8 cellular contexts compared by ENCODE assay signal in the genomic region with DNA sequence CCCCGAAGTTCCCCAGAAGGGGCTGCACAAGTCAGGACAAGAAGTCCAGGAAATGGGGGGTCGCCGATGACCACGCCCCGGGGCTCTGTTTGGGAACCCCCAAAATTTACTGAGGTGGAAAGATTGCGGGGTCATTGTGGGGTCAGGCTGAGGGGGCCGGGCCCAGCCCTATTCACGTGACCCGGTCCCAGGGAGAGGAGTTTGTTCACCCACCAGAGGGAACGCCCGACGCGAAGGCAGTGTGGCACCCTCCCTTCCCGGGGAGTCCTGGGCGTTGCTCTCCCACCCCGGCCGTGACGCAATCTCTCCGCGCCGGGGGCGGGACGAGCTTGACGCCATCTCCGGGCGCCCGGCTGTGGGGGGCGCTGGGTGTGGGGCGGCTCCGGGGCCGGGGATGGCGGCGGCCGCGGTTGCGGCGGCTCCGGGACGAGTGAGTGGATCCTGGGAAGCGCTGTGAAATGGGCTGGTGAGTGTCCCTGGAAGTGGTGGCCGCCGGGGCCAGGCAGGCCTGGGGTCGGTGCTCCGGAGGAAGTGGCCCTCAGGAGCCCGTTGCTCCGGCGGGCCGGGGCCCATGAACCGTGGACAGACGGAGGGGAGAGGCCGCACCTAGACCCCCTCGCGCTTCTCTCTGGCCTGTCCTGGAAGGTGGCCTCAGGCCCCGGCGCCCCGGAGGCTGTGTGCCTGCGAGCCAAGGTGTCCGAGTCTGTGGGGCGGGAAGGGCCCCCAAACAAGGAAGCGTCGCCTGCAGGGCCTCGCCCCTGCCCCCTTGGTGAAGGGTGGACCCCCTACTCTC. TPM values are rescaled to one million over a fixed set of nuclear protein-coding genes. Genes with fewer than 3 reads are reported as not detected.
A peak's percentile ranks its signal among the peaks of the same experiment; 100 is the strongest.
DNase-seq lines count a peak whose midpoint lies in the region; ATAC-seq and TF ChIP-seq lines count a peak whose summit lies in the region.

A gene with protein sequence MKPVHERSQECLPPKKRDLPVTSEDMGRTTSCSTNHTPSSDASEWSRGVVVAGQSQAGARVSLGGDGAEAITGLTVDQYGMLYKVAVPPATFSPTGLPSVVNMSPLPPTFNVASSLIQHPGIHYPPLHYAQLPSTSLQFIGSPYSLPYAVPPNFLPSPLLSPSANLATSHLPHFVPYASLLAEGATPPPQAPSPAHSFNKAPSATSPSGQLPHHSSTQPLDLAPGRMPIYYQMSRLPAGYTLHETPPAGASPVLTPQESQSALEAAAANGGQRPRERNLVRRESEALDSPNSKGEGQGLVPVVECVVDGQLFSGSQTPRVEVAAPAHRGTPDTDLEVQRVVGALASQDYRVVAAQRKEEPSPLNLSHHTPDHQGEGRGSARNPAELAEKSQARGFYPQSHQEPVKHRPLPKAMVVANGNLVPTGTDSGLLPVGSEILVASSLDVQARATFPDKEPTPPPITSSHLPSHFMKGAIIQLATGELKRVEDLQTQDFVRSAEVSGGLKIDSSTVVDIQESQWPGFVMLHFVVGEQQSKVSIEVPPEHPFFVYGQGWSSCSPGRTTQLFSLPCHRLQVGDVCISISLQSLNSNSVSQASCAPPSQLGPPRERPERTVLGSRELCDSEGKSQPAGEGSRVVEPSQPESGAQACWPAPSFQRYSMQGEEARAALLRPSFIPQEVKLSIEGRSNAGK (plus strand): TSS at position 338 of the 793 bp plus-strand sequence. CDS start 3,765 bp downstream, outside the sequence.

- H3K27ac ChIP-seq in IMR-90 (ENCODE audit: insufficient read depth, low read length), result peak within 1 kb of the TSS; percentile 81
- peak within 1 kb of the TSS; percentile 57 for H3K27ac ChIP-seq in PC-9
- peak within 1 kb of the TSS; percentile 82 to 94 (median 90) for H3K27ac ChIP-seq in esophagus muscularis mucosa (replicated peaks in 1 of 4)
- peak within 1 kb of the TSS; percentile 85 for H3K27ac ChIP-seq in muscle layer of duodenum (ENCODE audit: low read length)

- peak within 1 kb of the TSS; percentile 95 for H2AFZ ChIP-seq in IMR-90 (replicated peaks; ENCODE audit: low read length, poor library complexity)
- H2AFZ ChIP-seq in PC-9, result peak within 1 kb of the TSS; percentile 94

- peak within 1 kb of the TSS; percentile 93 to 95 for H4K8ac ChIP-seq in IMR-90 (ENCODE audit: low read depth in 2 of 2, low read length in 2 of 2)

- H3K27me3 ChIP-seq in IMR-90 (ENCODE audit: control insufficient read depth, insufficient read depth, low read length), result no peaks in the 10 kb centered on the region
- H3K27me3 ChIP-seq in PC-9 (ENCODE audit: insufficient read depth, low read depth), result no peaks in the 10 kb centered on the region
- H3K27me3 ChIP-seq in esophagus muscularis mucosa, result no peaks in the 10 kb centered on the region
- no peaks in the 10 kb centered on the region for H3K27me3 ChIP-seq in muscle layer of duodenum (ENCODE audit: low read depth, low read length)

- POLR2A ChIA-PET in IMR-90 (lab: Charles Lee; ENCODE audit: unreplicated experiment) (no interaction called here), PC-9 (lab: Charles Lee; ENCODE audit: unreplicated experiment) (no interaction called here)

- H3K4ac ChIP-seq in IMR-90 (ENCODE audit: low read depth, low read length), result peak within 1 kb of the TSS; percentile 91

- BruUV-seq in IMR-90 (replicated peaks; lab: Mats Ljungman, UMichigan), result TSS peak; percentile 18
- TSS peak; percentile 60 for BruUV-seq in PC-9 (replicated peaks; lab: Mats Ljungman, UMichigan)

- CTCF ChIA-PET in IMR-90 (lab: Yijun Ruan, JAX), result interaction anchor here (0.6 to 1.1 kb wide), 2 partner anchors 11 to 139 kb away, joined by 3 to 4 read pairs; no protein-coding TSS in a partner anchor
- CTCF ChIA-PET in PC-9 (lab: Charles Lee), result interaction anchor here (1.1 kb wide), 1 partner anchor 116 kb away, joined by 4 read pairs; no protein-coding TSS in a partner anchor

- peak within 1 kb of the TSS; percentile 98 for H2AK9ac ChIP-seq in IMR-90 (replicated peaks; ENCODE audit: low read depth, low read length, poor library complexity)

- H3K9me3 Mint-ChIP-seq in activated T-cell treated with anti-CD3 and anti-CD28 coated beads, Interleukin-2, amount 50 U/mL, for 4 hours, result no peaks in the 10 kb centered on the region

- no peak within 1 kb of the TSS; the same call in 2 of the 3 replicates for H2BK15ac ChIP-seq in IMR-90 (ENCODE audit: low read depth, low read length)

- intact Hi-C loops in IMR-90 (cut with micrococcal nuclease), result loop anchor here (2.0 kb wide), 1 partner anchor 37 kb away; a partner anchor contains a TSS
- intact Hi-C loops in PC-9 (cut with micrococcal nuclease; ENCODE audit: unreplicated experiment), result loop anchor here (2.0 kb wide), 2 partner anchors 37 kb away; a partner anchor contains a TSS
- intact Hi-C loops in esophagus muscularis mucosa (cut with DNase I), result loop anchor here (2.0 kb wide), 1 partner anchor 37 kb away; a partner anchor contains a TSS

- peak within 1 kb of the TSS; percentile 90 for H4K91ac ChIP-seq in IMR-90 (ENCODE audit: insufficient read depth, low read depth, low read length)

- peak within 1 kb of the TSS; percentile 40 for H3K18ac ChIP-seq in IMR-90 (ENCODE audit: low read depth, low read length)

- no peaks in the 10 kb centered on the region for H3K27me3 Mint-ChIP-seq in activated T-cell treated with anti-CD3 and anti-CD28 coated beads, Interleukin-2, amount 50 U/mL, for 4 hours (ENCODE audit: low read depth)

- peaks cover 29% of the 10 kb centered on the region for H3K79me2 ChIP-seq in PC-9 (ENCODE audit: low read depth)

- peak within 1 kb of the TSS; percentile 90 for H2AK5ac ChIP-seq in IMR-90 (ENCODE audit: low read depth, low read length)

- peak; percentile 64 for ATAC-seq in GM21529 (IDR thresholded peaks at IDR 0.05; ENCODE audit: unreplicated experiment)
- ATAC-seq in IMR-90 (ENCODE audit: low read depth), result peak; percentile 98
- ATAC-seq in activated T-cell treated with anti-CD3 and anti-CD28 coated beads, Interleukin-2, amount 50 U/mL, for 4 hours, result peak; percentile 85 to 92

- peak within 1 kb of the TSS; percentile 97 for H3K4me3 ChIP-seq in IMR-90 (ENCODE audit: insufficient read depth, low read depth, low read length)
- peak within 1 kb of the TSS; percentile 89 for H3K4me3 ChIP-seq in PC-9
- peak within 1 kb of the TSS; percentile 94 to 100 (median 98) for H3K4me3 ChIP-seq in esophagus muscularis mucosa
- H3K4me3 ChIP-seq in muscle layer of duodenum (ENCODE audit: low read depth in 1 of 2, low read length in 2 of 2), result peak within 1 kb of the TSS; percentile 97 to 100

- no peaks in the 10 kb centered on the region for H3K9me3 ChIP-seq in IMR-90 (ENCODE audit: control insufficient read depth, insufficient read depth, low read length)
- no peaks in the 10 kb centered on the region for H3K9me3 ChIP-seq in PC-9 (ENCODE audit: insufficient read depth, low read depth)
- H3K9me3 ChIP-seq in esophagus muscularis mucosa, result no peaks in the 10 kb centered on the region
- no peaks in the 10 kb centered on the region for H3K9me3 ChIP-seq in muscle layer of duodenum (ENCODE audit: control insufficient read depth in 1 of 2, low read length in 2 of 2)

- TF ChIP-seq RAD21 in IMR-90 (IDR thresholded peaks at IDR 0.05; ENCODE audit: low read length), result no peak

- peak within 1 kb of the TSS; percentile 60 for H3K23ac ChIP-seq in IMR-90 (ENCODE audit: low read depth, low read length)

- peaks cover 39% of the 10 kb centered on the region for H3K4me1 Mint-ChIP-seq in activated T-cell treated with anti-CD3 and anti-CD28 coated beads, Interleukin-2, amount 50 U/mL, for 4 hours (ENCODE audit: low read depth)

- TF ChIP-seq CTCF in IMR-90 (conservative IDR thresholded peaks at IDR 0.05; ENCODE audit: low read depth, low read length), result no peak; the same call in 1 of the 2 replicates
- TF ChIP-seq CTCF in PC-9 (conservative IDR thresholded peaks at IDR 0.05), result no peak
- peak; percentile 5 to 32 (median 16) for TF ChIP-seq CTCF in esophagus muscularis mucosa (IDR thresholded peaks at IDR 0.05)

- dilution Hi-C loops in IMR-90 (cut with HindIII; ENCODE audit: low sequenced_read_pairs, unreplicated experiment), result no loop called here

- H3K9me1 ChIP-seq in IMR-90 (ENCODE audit: insufficient read depth, low read length), result no peaks in the 10 kb centered on the region; the same call in 1 of the 2 replicates

- in situ Hi-C loops in IMR-90 (cut with MboI; ENCODE audit: low sequenced_read_pairs), result no loop called here

- H2BK5ac ChIP-seq in IMR-90 (ENCODE audit: low read depth, low read length, poor library complexity, severe bottlenecking), result peak within 1 kb of the TSS; percentile 72

- peaks cover 20% of the 10 kb centered on the region for H3K36me3 ChIP-seq in IMR-90 (ENCODE audit: control insufficient read depth, insufficient read depth, low read length)
- H3K36me3 ChIP-seq in PC-9 (ENCODE audit: low read depth), result peaks cover 8% of the 10 kb centered on the region; the same call in 1 of the 2 replicates
- peaks cover 26 to 31% (median 29%) of the 10 kb centered on the region in 4 donors for H3K36me3 ChIP-seq in esophagus muscularis mucosa
- H3K36me3 ChIP-seq in muscle layer of duodenum (ENCODE audit: control insufficient read depth in 1 of 2, insufficient read depth in 2 of 2, low read length in 2 of 2), result peaks cover 24 to 26% of the 10 kb centered on the region in 2 donors

- peak within 1 kb of the TSS; percentile 93 for H3K4me3 Mint-ChIP-seq in activated T-cell treated with anti-CD3 and anti-CD28 coated beads, Interleukin-2, amount 50 U/mL, for 4 hours

- peak within 1 kb of the TSS; percentile 97 for H3K9ac ChIP-seq in IMR-90 (ENCODE audit: low read depth, low read length)

- H4K5ac ChIP-seq in IMR-90 (ENCODE audit: low read depth, low read length), result peak within 1 kb of the TSS; percentile 96

- H3F3A ChIP-seq in PC-9 (ENCODE audit: insufficient read depth, low read depth), result peaks cover 7% of the 10 kb centered on the region; the same call in 1 of the 2 replicates

- 0% methylated on average over 11 of the region's 62 CpGs; no CpG with 5 or more reads in 1 of the 2 experiments for WGBS in IMR-90 (ENCODE audit: extremely low coverage in 2 of 2, insufficient read length in 1 of 2), 2 experiments
- 0% methylated on average over 10 of the region's 62 CpGs for WGBS in esophagus muscularis mucosa

- peak within 1 kb of the TSS; percentile 44; the same call in 1 of the 2 replicates for H2BK120ac ChIP-seq in IMR-90 (ENCODE audit: low read depth, low read length)

- no peak for TF ChIP-seq EP300 in esophagus muscularis mucosa (IDR thresholded peaks at IDR 0.05)

- peak within 1 kb of the TSS; percentile 46; the same call in 1 of the 2 replicates for H3K56ac ChIP-seq in IMR-90 (ENCODE audit: extremely low read depth, insufficient read depth, low read length)

- no peaks in the 10 kb centered on the region for H3K9me2 ChIP-seq in PC-9 (ENCODE audit: insufficient read depth)

- H3K14ac ChIP-seq in IMR-90 (replicated peaks; ENCODE audit: low read depth, low read length), result peak within 1 kb of the TSS; percentile 84

- H3K4me1 ChIP-seq in IMR-90 (ENCODE audit: control insufficient read depth, insufficient read depth, low read length), result peaks cover 3% of the 10 kb centered on the region; the same call in 1 of the 2 replicates
- peaks cover 9% of the 10 kb centered on the region for H3K4me1 ChIP-seq in PC-9 (replicated peaks; ENCODE audit: insufficient read depth)
- H3K4me1 ChIP-seq in esophagus muscularis mucosa, result peaks cover 18 to 22% (median 20%) of the 10 kb centered on the region in 4 donors
- peaks cover 9 to 20% of the 10 kb centered on the region in 2 donors for H3K4me1 ChIP-seq in muscle layer of duodenum (ENCODE audit: control insufficient read depth in 1 of 2, insufficient read depth in 2 of 2, low read length in 2 of 2)

- H3K79me1 ChIP-seq in IMR-90 (ENCODE audit: low read depth in 1 of 2, low read length in 2 of 2), result peaks cover 16 to 36% of the 10 kb centered on the region in 2 experiments; a peak in 3 of 4 replicates

- H3K36me3 Mint-ChIP-seq in activated T-cell treated with anti-CD3 and anti-CD28 coated beads, Interleukin-2, amount 50 U/mL, for 4 hours (ENCODE audit: insufficient read depth), result peaks cover 21% of the 10 kb centered on the region

- H3K4me2 ChIP-seq in IMR-90 (ENCODE audit: low read depth, low read length) (peak within 1 kb of the TSS; percentile 99), PC-9 (peak within 1 kb of the TSS; percentile 97)

- TF ChIP-seq POLR2A in IMR-90 (IDR thresholded peaks at IDR 0.05; ENCODE audit: low read depth, low read length) (peak; percentile 90), esophagus muscularis mucosa (IDR thresholded peaks at IDR 0.05; ENCODE audit: low read depth) (peak; percentile 85)

- no peak within 1 kb of the TSS for H2BK20ac ChIP-seq in IMR-90 (ENCODE audit: low read depth, low read length)

- H4K20me1 ChIP-seq in IMR-90 (ENCODE audit: insufficient read depth, low read length), result peaks cover 11% of the 10 kb centered on the region; the same call in 1 of the 2 replicates
- no peaks in the 10 kb centered on the region for H4K20me1 ChIP-seq in PC-9 (ENCODE audit: insufficient read depth)

- peak; percentile 74 for DNase-seq in DMS153 (lab: John Stamatoyannopoulos, UW)
- peak; percentile 88 for DNase-seq in IMR-90
- peak; percentile 75 to 92 for DNase-seq in PC-9
- peak; percentile 91 for DNase-seq in activated T-cell treated with anti-CD3 and anti-CD28 coated beads, Interleukin-2, amount 50 U/mL, for 4 hours
- peak; percentile 95 for DNase-seq in esophagus muscularis mucosa (ENCODE audit: extremely low spot score)
- DNase-seq in stimulated activated CD8-positive, alpha-beta memory T cell treated with anti-CD3 and anti-CD28 coated beads, Interleukin-7, amount 100 ng/mL, for 24 hours (ENCODE audit: low read depth), result peak; percentile 88

RNA-seq across cellular contexts. Expression of the gene that starts here (rescaled TPM):
- 5.2 and 5.8 TPM in 2 replicates for total RNA-seq in IMR-90 (2012; rRNA removed)
- 8.0 and 9.2 TPM in 2 replicates for polyA plus RNA-seq in IMR-90 (2012; rRNA removed)
- 2.8 and 3.7 TPM in 2 replicates for polyA plus RNA-seq in IMR-90 (2012; cell fraction: cytosol; rRNA removed)
- 14.7 and 27.7 TPM in 2 replicates for polyA plus RNA-seq in IMR-90 (2012; cell fraction: nucleus; rRNA removed; ENCODE audit: low replicate concordance)
- total RNA-seq in PC-9 (2021), result 18.2 and 25.3 TPM in 2 replicates
- total RNA-seq in activated T-cell treated with anti-CD3 and anti-CD28 coated beads, Interleukin-2, amount 50 U/mL, for 4 hours, result 10 to 100 TPM; 15.3 to 17.3 (median 15.5) TPM
- 10 to 100 TPM; 32.8 to 54.6 (median 42.9) TPM for total RNA-seq in esophagus muscularis mucosa

Comparison
In these comparisons a context has a peak if more than half of its experiments do, and no peak if none do; other contexts are left out.
1. Peak in every context shown above with its lines: DNase-seq, ATAC-seq, H3K4me3 ChIP-seq and H3K27ac ChIP-seq.
2. CTCF ChIP-seq: peak in esophagus muscularis mucosa (3 of 3); none in IMR-90 (single experiment) and PC-9 (single experiment).